In genomic region chr19:38409631-38410133, GRCh38 we compare ENCODE assay signal across 1 cellular context.
TF ChIP-seq lines count a peak whose summit lies in the region.

No MANE protein-coding gene starts in this region.

TF ChIP-seq in HEK293, 187 proteins besides CTCF, POLR2A, EP300 and RAD21 (continued from another document):
- no peak for TF ChIP-seq PBX3 (CRISPR knock-in tag; IDR thresholded peaks at IDR 0.05)
- no peak for TF ChIP-seq FEZF1 (tag by site-specific recombination; IDR thresholded peaks at IDR 0.05)
- TF ChIP-seq ZNF530 (tag by site-specific recombination; IDR thresholded peaks at IDR 0.05; ENCODE audit: low read depth): no peak
- peak; percentile 60 for TF ChIP-seq PRDM1 (tag by site-specific recombination; IDR thresholded peaks at IDR 0.05)
- TF ChIP-seq ZFP69B (tag by site-specific recombination; IDR thresholded peaks at IDR 0.05): peak; percentile 56
- peak; percentile 41 for TF ChIP-seq KLF8 (tag by site-specific recombination; IDR thresholded peaks at IDR 0.05)
- no peak for TF ChIP-seq ZNF473 (tag by site-specific recombination; IDR thresholded peaks at IDR 0.05)
- no peak for TF ChIP-seq ZNF544 (tag by site-specific recombination; IDR thresholded peaks at IDR 0.05)
- no peak for TF ChIP-seq ZNF513 (tag by site-specific recombination; IDR thresholded peaks at IDR 0.05)
- no peak for TF ChIP-seq INSM2 (tag by site-specific recombination; IDR thresholded peaks at IDR 0.05)
- TF ChIP-seq ZIC2 (tag by site-specific recombination; IDR thresholded peaks at IDR 0.05): no peak
- 0 out of 2 replicates have a peak, but pooled peaks have one; percentile 44 for TF ChIP-seq ZNF785 (tag by site-specific recombination; IDR thresholded peaks at IDR 0.05)
- TF ChIP-seq ZNF366 (tag by site-specific recombination; conservative IDR thresholded peaks at IDR 0.05): peak; percentile 51
- TF ChIP-seq, protein P1, sequence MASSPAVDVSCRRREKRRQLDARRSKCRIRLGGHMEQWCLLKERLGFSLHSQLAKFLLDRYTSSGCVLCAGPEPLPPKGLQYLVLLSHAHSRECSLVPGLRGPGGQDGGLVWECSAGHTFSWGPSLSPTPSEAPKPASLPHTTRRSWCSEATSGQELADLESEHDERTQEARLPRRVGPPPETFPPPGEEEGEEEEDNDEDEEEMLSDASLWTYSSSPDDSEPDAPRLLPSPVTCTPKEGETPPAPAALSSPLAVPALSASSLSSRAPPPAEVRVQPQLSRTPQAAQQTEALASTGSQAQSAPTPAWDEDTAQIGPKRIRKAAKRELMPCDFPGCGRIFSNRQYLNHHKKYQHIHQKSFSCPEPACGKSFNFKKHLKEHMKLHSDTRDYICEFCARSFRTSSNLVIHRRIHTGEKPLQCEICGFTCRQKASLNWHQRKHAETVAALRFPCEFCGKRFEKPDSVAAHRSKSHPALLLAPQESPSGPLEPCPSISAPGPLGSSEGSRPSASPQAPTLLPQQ (tag by site-specific recombination; IDR thresholded peaks at IDR 0.05): peak; percentile 63
- TF ChIP-seq, protein P2, sequence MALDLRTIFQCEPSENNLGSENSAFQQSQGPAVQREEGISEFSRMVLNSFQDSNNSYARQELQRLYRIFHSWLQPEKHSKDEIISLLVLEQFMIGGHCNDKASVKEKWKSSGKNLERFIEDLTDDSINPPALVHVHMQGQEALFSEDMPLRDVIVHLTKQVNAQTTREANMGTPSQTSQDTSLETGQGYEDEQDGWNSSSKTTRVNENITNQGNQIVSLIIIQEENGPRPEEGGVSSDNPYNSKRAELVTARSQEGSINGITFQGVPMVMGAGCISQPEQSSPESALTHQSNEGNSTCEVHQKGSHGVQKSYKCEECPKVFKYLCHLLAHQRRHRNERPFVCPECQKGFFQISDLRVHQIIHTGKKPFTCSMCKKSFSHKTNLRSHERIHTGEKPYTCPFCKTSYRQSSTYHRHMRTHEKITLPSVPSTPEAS (tag by site-specific recombination; IDR thresholded peaks at IDR 0.05): no peak; the same call in 1 of the 2 replicates
TF ChIP-seq in HEK293: peak in this region for 20.
